In genomic region chr7:27810186-27810585, GRCh38 we compare ENCODE assay signal across 27 cellular contexts.
"Had no signal": no experiment of that assay in that cellular context is flagged by ENCODE, and none has a peak within 500 bp of the region (broad histone marks: within the 10 kb centered on the region; RNA-seq: fewer than 3 reads in every experiment).

No MANE protein-coding gene starts in this region.

- H3K4me1 Mint-ChIP-seq: neural progenitor cell; stimulated activated naive B cell treated with anti-CD40 and anti-IgM and Interleukin-4, amounts not matched to agents 10 μg/mL and 1 μg/mL and 100 μg/mL, for 72 hours had no signal

- H3K27ac ChIP-seq: neural progenitor cell, ovary, parathyroid adenoma, right lobe of liver, stomach, thoracic aorta, thyroid gland, tibial nerve, upper lobe of right lung, uterus had no signal

- DNase-seq: naive thymus-derived CD4-positive, alpha-beta T cell; natural killer cell; occipital lobe; ovary; posterior cingulate gyrus; psoas muscle; right cardiac atrium; right lobe of liver; sigmoid colon; small intestine; stimulated activated CD4-positive, alpha-beta T cell treated with anti-CD3 and anti-CD28 coated beads, Interleukin-1b, Interleukin-23, amount 100 ng/mL, for 48 hours; stimulated activated CD4-positive, alpha-beta T cell treated with anti-CD3 and anti-CD28 coated beads, Interleukin-4, amount 100 ng/mL, for 1 hour; stimulated activated CD4-positive, alpha-beta T cell treated with anti-CD3 and anti-CD28 coated beads, Interleukin-4, amount 100 ng/mL, for 4 hours; stimulated activated CD8-positive, alpha-beta memory T cell treated with anti-CD3 and anti-CD28 coated beads, Interleukin-4, amount 100 ng/mL, for 48 hours; stimulated activated naive B cell treated with anti-CD40 and anti-IgM and Interleukin-4, amounts not matched to agents 10 μg/mL and 1 μg/mL and 100 μg/mL, for 72 hours; stimulated activated naive CD4-positive, alpha-beta T cell treated with Interleukin-2 at 50 U/mL for 16 hours; stomach; thyroid gland; upper lobe of right lung; uterus had no signal

- H3K9me3 Mint-ChIP-seq: naive thymus-derived CD4-positive, alpha-beta T cell; natural killer cell; nephron; neural progenitor cell; stimulated activated naive B cell treated with anti-CD40 and anti-IgM and Interleukin-4, amounts not matched to agents 10 μg/mL and 1 μg/mL and 100 μg/mL, for 72 hours; stimulated activated naive CD8-positive, alpha-beta T cell treated with anti-CD3 and anti-CD28 coated beads, Interleukin-15, Interleukin-2, amounts not matched to agents 100 ng/mL and 50 ng/mL, for 24 hours had no signal

- H3K27me3 ChIP-seq: neural progenitor cell, ovary, right lobe of liver, sigmoid colon, stomach, thyroid gland, tibial nerve, upper lobe of right lung, uterus had no signal

- H3K4me3 Mint-ChIP-seq: naive thymus-derived CD4-positive, alpha-beta T cell; natural killer cell; nephron; neural progenitor cell; stimulated activated naive B cell treated with anti-CD40 and anti-IgM and Interleukin-4, amounts not matched to agents 10 μg/mL and 1 μg/mL and 100 μg/mL, for 72 hours; stimulated activated naive CD8-positive, alpha-beta T cell treated with anti-CD3 and anti-CD28 coated beads, Interleukin-15, Interleukin-2, amounts not matched to agents 100 ng/mL and 50 ng/mL, for 24 hours had no signal

- H3K27me3 Mint-ChIP-seq: naive thymus-derived CD4-positive, alpha-beta T cell; progenitor cell of endocrine pancreas; stimulated activated naive B cell treated with anti-CD40 and anti-IgM and Interleukin-4, amounts not matched to agents 10 μg/mL and 1 μg/mL and 100 μg/mL, for 72 hours; stimulated activated naive CD8-positive, alpha-beta T cell treated with anti-CD3 and anti-CD28 coated beads, Interleukin-15, Interleukin-2, amounts not matched to agents 100 ng/mL and 50 ng/mL, for 24 hours had no signal

- H3K9me3 ChIP-seq: ovary, psoas muscle, right lobe of liver, sigmoid colon, stomach, thoracic aorta, thyroid gland, tibial nerve, upper lobe of right lung, uterus had no signal

- H3K36me3 Mint-ChIP-seq: natural killer cell had no signal

- H3K27ac Mint-ChIP-seq: nephron; neural progenitor cell; progenitor cell of endocrine pancreas; stimulated activated naive B cell treated with anti-CD40 and anti-IgM and Interleukin-4, amounts not matched to agents 10 μg/mL and 1 μg/mL and 100 μg/mL, for 72 hours; stimulated activated naive CD8-positive, alpha-beta T cell treated with anti-CD3 and anti-CD28 coated beads, Interleukin-15, Interleukin-2, amounts not matched to agents 100 ng/mL and 50 ng/mL, for 24 hours had no signal

- H3K4me3 ChIP-seq: neural progenitor cell, ovary, psoas muscle, right lobe of liver, sigmoid colon, stomach, thoracic aorta, thyroid gland, tibial nerve, upper lobe of right lung, uterus had no signal

- H3K4me1 ChIP-seq: neural progenitor cell, parathyroid adenoma, right lobe of liver, thyroid gland, upper lobe of right lung had no signal

- H3K36me3 ChIP-seq: neural progenitor cell, ovary, thoracic aorta, thyroid gland, uterus had no signal

- ATAC-seq: naive thymus-derived CD4-positive, alpha-beta T cell; natural killer cell; psoas muscle; right cardiac atrium; right lobe of liver; stimulated activated naive B cell treated with anti-CD40 and anti-IgM and Interleukin-4, amounts not matched to agents 10 μg/mL and 1 μg/mL and 100 μg/mL, for 72 hours; upper lobe of right lung had no signal
